ENCODE assay signal across 18 cellular contexts in genomic region chr10:50394832-50395231, GRCh38.
DNase-seq lines count a peak whose midpoint lies in the region; ATAC-seq and TF ChIP-seq lines count a peak whose summit lies in the region.
"Had no signal": no experiment of that assay in that cellular context is flagged by ENCODE, and none has a peak within 500 bp of the region (broad histone marks: within the 10 kb centered on the region; RNA-seq: fewer than 3 reads in every experiment).

No MANE protein-coding gene starts in this region.

- peaks cover 35 to 42% of the 10 kb centered on the region in 2 donors for H3K4me1 Mint-ChIP-seq in effector memory CD8-positive, alpha-beta T cell (ENCODE audit: low read depth in 2 of 2)
- H3K4me1 Mint-ChIP-seq in progenitor cell of endocrine pancreas (ENCODE audit: low read depth), result peaks cover 1% of the 10 kb centered on the region

- no peaks in the 10 kb centered on the region for H3K27me3 ChIP-seq in MG63

- H3K36me3 ChIP-seq in MG63, result no peaks in the 10 kb centered on the region

- peak overlapping the region in 1 of 2 donors; percentile 74 for H3K27ac Mint-ChIP-seq in effector memory CD8-positive, alpha-beta T cell
- H3K27ac Mint-ChIP-seq in progenitor cell of endocrine pancreas, result no peak overlapping the region
- H3K27ac Mint-ChIP-seq: activated CD8-positive, alpha-beta T cell treated with anti-CD3 and anti-CD28 coated beads for 36 hours; activated T-helper 1 cell treated with anti-CD3 and anti-CD28 coated beads, Interleukin-12 subunit alpha, Interleukin-12 subunit beta, Interleukin-2, Interleukin-4 antibody, amounts not matched to agents 30 ng/mL and 10 ng/mL and 1 ng/mL, durations not matched to agents 14 hours and 24 hours and 36 hours had no signal

- peak; percentile 31 for ATAC-seq in effector memory CD8-positive, alpha-beta T cell (replicated peaks)
- no peak for ATAC-seq in GM18502 (IDR thresholded peaks at IDR 0.05; ENCODE audit: poor library complexity, unreplicated experiment)
- ATAC-seq: activated CD8-positive, alpha-beta T cell treated with anti-CD3 and anti-CD28 coated beads for 36 hours had no signal

- H3K9me3 Mint-ChIP-seq in effector memory CD8-positive, alpha-beta T cell, result no peaks in the 10 kb centered on the region
- no peaks in the 10 kb centered on the region for H3K9me3 Mint-ChIP-seq in progenitor cell of endocrine pancreas (ENCODE audit: low read depth)
- H3K9me3 Mint-ChIP-seq: activated CD8-positive, alpha-beta T cell treated with anti-CD3 and anti-CD28 coated beads for 36 hours; activated T-helper 1 cell treated with anti-CD3 and anti-CD28 coated beads, Interleukin-12 subunit alpha, Interleukin-12 subunit beta, Interleukin-2, Interleukin-4 antibody, amounts not matched to agents 30 ng/mL and 10 ng/mL and 1 ng/mL, durations not matched to agents 14 hours and 24 hours and 36 hours; neural crest cell had no signal

- H3K9me3 ChIP-seq in MG63, result no peaks in the 10 kb centered on the region

- no peaks in the 10 kb centered on the region for H3K27me3 Mint-ChIP-seq in effector memory CD8-positive, alpha-beta T cell
- no peaks in the 10 kb centered on the region for H3K27me3 Mint-ChIP-seq in progenitor cell of endocrine pancreas
- H3K27me3 Mint-ChIP-seq: activated CD8-positive, alpha-beta T cell treated with anti-CD3 and anti-CD28 coated beads for 36 hours had no signal

- H3K4me3 ChIP-seq in MG63, result no peak overlapping the region

- DNase-seq in AML-193 (lab: John Stamatoyannopoulos, UW) (peak; percentile 65 to 69), NOMO-1 treated with dmso at 0.1 percent for 144 hours (lab: John Stamatoyannopoulos, UW; ENCODE audit: unreplicated experiment) (peak; percentile 7), lung microvascular endothelial cell (ENCODE audit: low read depth in 2 of 2) (peak; percentile 53 to 62), amygdala (lab: John Stamatoyannopoulos, UW) (no peak), MG63 (no peak), progenitor cell of endocrine pancreas (ENCODE audit: low spot score, unreplicated experiment) (no peak)
- no peak for DNase-seq in effector memory CD8-positive, alpha-beta T cell
- DNase-seq: activated CD8-positive, alpha-beta T cell treated with anti-CD3 and anti-CD28 coated beads for 36 hours; cerebellar nuclear complex; DMS53; KBM-7; mesendoderm; NCI-H1105 treated with DMSO at 0.1 percent for 48 hours; NCI-H2171 treated with DMSO at 0.1 percent for 48 hours; stimulated activated CD4-positive, alpha-beta T cell treated with anti-CD3 and anti-CD28 coated beads, Interleukin-1b, Interleukin-23, amount 100 ng/mL, for 48 hours had no signal

- H3K36me3 Mint-ChIP-seq in effector memory CD8-positive, alpha-beta T cell (ENCODE audit: insufficient read depth), result peaks cover 10% of the 10 kb centered on the region
- H3K36me3 Mint-ChIP-seq in progenitor cell of endocrine pancreas (ENCODE audit: insufficient read depth), result peaks cover 1% of the 10 kb centered on the region

- TF ChIP-seq CTCF in progenitor cell of endocrine pancreas (IDR thresholded peaks at IDR 0.05; ENCODE audit: unreplicated experiment), result no peak

- no peak overlapping the region for H3K4me3 Mint-ChIP-seq in effector memory CD8-positive, alpha-beta T cell
- no peak overlapping the region for H3K4me3 Mint-ChIP-seq in progenitor cell of endocrine pancreas (ENCODE audit: low read depth)
- H3K4me3 Mint-ChIP-seq: activated CD8-positive, alpha-beta T cell treated with anti-CD3 and anti-CD28 coated beads for 36 hours; activated T-helper 1 cell treated with anti-CD3 and anti-CD28 coated beads, Interleukin-12 subunit alpha, Interleukin-12 subunit beta, Interleukin-2, Interleukin-4 antibody, amounts not matched to agents 30 ng/mL and 10 ng/mL and 1 ng/mL, durations not matched to agents 14 hours and 24 hours and 36 hours; neural crest cell had no signal

Comparison
In these comparisons a context has a peak if more than half of its experiments do, and no peak if none do; other contexts are left out.
1. DNase-seq: peak in AML-193 (2 of 2), NOMO-1 treated with dmso at 0.1 percent for 144 hours (single experiment) and lung microvascular endothelial cell (2 of 2); none in effector memory CD8-positive, alpha-beta T cell (0 of 3), amygdala (0 of 56), MG63 (single experiment) and progenitor cell of endocrine pancreas (single experiment).